Comparison of ENCODE assay signal across 8 cellular contexts in genomic region chr1:226100436-226101347, GRCh38. TPM values are rescaled to one million over a fixed set of nuclear protein-coding genes. Genes with fewer than 3 reads are reported as not detected.
DNase-seq lines count a peak whose midpoint lies in the region; ATAC-seq and TF ChIP-seq lines count a peak whose summit lies in the region.

No MANE protein-coding gene starts in this region.

- ATAC-seq in GM19351 (IDR thresholded peaks at IDR 0.05; ENCODE audit: unreplicated experiment) (peak; percentile 37), T-helper 17 cell (peak; percentile 61), GM21381 (IDR thresholded peaks at IDR 0.05; ENCODE audit: unreplicated experiment) (no peak)

- H3K9ac ChIP-seq in stomach smooth muscle (ENCODE audit: low read length in 2 of 2), result peak overlapping the region; percentile 13 to 31

- H3K27me3 ChIP-seq in stomach smooth muscle (ENCODE audit: control insufficient read depth in 1 of 2, insufficient read depth in 2 of 2, low read length in 2 of 2), result no peaks in the 10 kb centered on the region

- peak; percentile 37 for DNase-seq in AG09319 (ENCODE audit: extremely low read depth, low read depth)
- DNase-seq in T-helper 17 cell, result no peak
- DNase-seq in dermis blood vessel endothelial cell, result peak; percentile 65
- peak; percentile 51 to 55 for DNase-seq in lung microvascular endothelial cell (ENCODE audit: low read depth in 2 of 2)
- DNase-seq in activated gamma-delta T cell (lab: John Stamatoyannopoulos, UW), result no peak

- H3K4me1 Mint-ChIP-seq in T-helper 17 cell, result peaks cover 10% of the 10 kb centered on the region

- H3K4me1 ChIP-seq in stomach smooth muscle (ENCODE audit: control insufficient read depth, insufficient read depth, low read length), result peaks cover 6% of the 10 kb centered on the region

- peak overlapping the region; percentile 77 to 82 for H3K4me3 ChIP-seq in stomach smooth muscle (ENCODE audit: low read length in 2 of 2)

- H3K27ac ChIP-seq in stomach smooth muscle (ENCODE audit: low read length), result no peak overlapping the region

- no peaks in the 10 kb centered on the region for H3K9me3 ChIP-seq in T-helper 17 cell (ENCODE audit: control insufficient read depth, low read length, poor library complexity, severe bottlenecking)
- no peaks in the 10 kb centered on the region for H3K9me3 ChIP-seq in stomach smooth muscle (ENCODE audit: control insufficient read depth in 2 of 2, low read length in 2 of 2)

- peak overlapping the region; percentile 88 for H3K4me3 Mint-ChIP-seq in T-helper 17 cell

- peaks cover 17% of the 10 kb centered on the region for H3K27me3 Mint-ChIP-seq in T-helper 17 cell

- no peaks in the 10 kb centered on the region for H3K36me3 Mint-ChIP-seq in T-helper 17 cell (ENCODE audit: low read depth)

- H3K27ac Mint-ChIP-seq in T-helper 17 cell, result peak overlapping the region; percentile 56

- H3K36me3 ChIP-seq in stomach smooth muscle (ENCODE audit: control insufficient read depth in 2 of 2, insufficient read depth in 2 of 2, low read length in 2 of 2), result no peaks in the 10 kb centered on the region

- TF ChIP-seq CTCF in AG09319 (IDR thresholded peaks at IDR 0.05; ENCODE audit: low read depth, low read length), result no peak

RNA-seq across cellular contexts. Expression of gene H3-3A, which starts 38.2 kb away (rescaled TPM):
- total RNA-seq in T-helper 17 cell (100 to 1,000 TPM; 318 to 496 TPM), dermis blood vessel endothelial cell (205 and 269 TPM in 2 replicates), lung microvascular endothelial cell (200 and 336 TPM in 2 replicates)

Comparison
In these comparisons a context has a peak if more than half of its experiments do, and no peak if none do; other contexts are left out.
1. DNase-seq: peak in AG09319 (single experiment), dermis blood vessel endothelial cell (single experiment) and lung microvascular endothelial cell (2 of 2); none in T-helper 17 cell (0 of 3) and activated gamma-delta T cell (single experiment).